8 cellular contexts compared by ENCODE assay signal in the genomic region with DNA sequence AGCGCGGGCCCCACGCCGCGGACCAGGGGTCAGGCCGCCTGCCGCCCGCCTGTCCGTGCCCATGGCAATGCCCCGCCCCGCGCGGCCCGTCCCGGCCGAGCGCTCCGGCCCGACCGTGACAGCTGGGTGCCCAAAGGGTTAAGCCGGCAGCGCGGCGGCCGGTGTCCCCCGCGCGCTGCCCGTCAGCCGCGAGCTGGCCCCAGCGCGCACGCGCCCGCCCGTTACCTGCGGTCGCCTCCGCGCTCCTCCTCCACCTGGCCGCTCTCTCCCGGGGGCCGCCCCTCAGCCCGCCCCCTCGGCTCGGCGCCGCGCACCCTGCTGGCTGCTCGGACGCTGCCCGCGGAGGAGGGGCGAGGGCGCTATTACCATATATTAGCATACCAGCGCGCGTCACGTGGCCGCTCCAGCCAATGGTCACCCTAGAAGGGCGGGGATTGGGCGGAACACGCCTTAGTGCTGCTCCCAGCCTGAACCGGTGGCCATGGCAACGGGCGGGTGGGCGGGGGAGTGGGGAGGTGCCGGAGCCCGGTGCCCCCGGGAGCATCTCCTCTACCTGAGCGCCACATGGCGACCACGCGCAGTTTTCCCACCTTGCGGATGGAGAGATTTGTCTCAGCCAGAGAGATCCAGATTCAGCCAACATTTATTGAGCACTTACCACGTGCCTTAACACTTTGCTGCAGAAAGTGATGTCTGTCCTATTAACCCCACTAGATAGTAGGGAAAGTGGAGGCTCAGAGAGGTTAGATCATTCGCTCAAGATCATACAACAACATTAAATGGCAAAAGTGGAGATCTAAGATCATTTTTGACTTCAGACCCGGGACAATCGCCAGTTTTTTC. TPM values are rescaled to one million over a fixed set of nuclear protein-coding genes. Genes with fewer than 3 reads are reported as not detected.
DNase-seq lines count a peak whose midpoint lies in the region; ATAC-seq and TF ChIP-seq lines count a peak whose summit lies in the region.

A gene with protein sequence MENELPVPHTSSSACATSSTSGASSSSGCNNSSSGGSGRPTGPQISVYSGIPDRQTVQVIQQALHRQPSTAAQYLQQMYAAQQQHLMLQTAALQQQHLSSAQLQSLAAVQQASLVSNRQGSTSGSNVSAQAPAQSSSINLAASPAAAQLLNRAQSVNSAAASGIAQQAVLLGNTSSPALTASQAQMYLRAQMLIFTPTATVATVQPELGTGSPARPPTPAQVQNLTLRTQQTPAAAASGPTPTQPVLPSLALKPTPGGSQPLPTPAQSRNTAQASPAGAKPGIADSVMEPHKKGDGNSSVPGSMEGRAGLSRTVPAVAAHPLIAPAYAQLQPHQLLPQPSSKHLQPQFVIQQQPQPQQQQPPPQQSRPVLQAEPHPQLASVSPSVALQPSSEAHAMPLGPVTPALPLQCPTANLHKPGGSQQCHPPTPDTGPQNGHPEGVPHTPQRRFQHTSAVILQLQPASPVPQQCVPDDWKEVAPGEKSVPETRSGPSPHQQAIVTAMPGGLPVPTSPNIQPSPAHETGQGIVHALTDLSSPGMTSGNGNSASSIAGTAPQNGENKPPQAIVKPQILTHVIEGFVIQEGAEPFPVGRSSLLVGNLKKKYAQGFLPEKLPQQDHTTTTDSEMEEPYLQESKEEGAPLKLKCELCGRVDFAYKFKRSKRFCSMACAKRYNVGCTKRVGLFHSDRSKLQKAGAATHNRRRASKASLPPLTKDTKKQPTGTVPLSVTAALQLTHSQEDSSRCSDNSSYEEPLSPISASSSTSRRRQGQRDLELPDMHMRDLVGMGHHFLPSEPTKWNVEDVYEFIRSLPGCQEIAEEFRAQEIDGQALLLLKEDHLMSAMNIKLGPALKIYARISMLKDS (minus strand): TSS at position 345 of the 843 bp plus-strand sequence. CDS start 55,556 bp downstream, outside the sequence.

- H3K27me3 ChIP-seq in GM23248 (replicated peaks; ENCODE audit: insufficient read depth) = no peaks in the 10 kb centered on the region
- no peaks in the 10 kb centered on the region for H3K27me3 ChIP-seq in RWPE2 (ENCODE audit: insufficient read depth, poor library complexity, severe bottlenecking)

- H3K4me1 ChIP-seq in GM23248 (ENCODE audit: insufficient read depth) (peaks cover 47% of the 10 kb centered on the region), RWPE2 (ENCODE audit: insufficient read depth, poor library complexity, severe bottlenecking) (peaks cover 50% of the 10 kb centered on the region)

- H3K27ac ChIP-seq in GM23248 (no peak within 1 kb of the TSS), RWPE2 (ENCODE audit: poor library complexity, severe bottlenecking) (peak within 1 kb of the TSS; percentile 93)

- H2AFZ ChIP-seq in GM23248 = peak within 1 kb of the TSS; percentile 76

- peaks cover 29% of the 10 kb centered on the region for H3K27me3 Mint-ChIP-seq in activated T-helper 2 cell treated with anti-CD3 and anti-CD28 coated beads, Interferon-gamma antibody, Interleukin-2, Interleukin-4, amounts not matched to agents 10 μg/mL and 5 μg/mL and 100 μg/mL, durations not matched to agents 14 hours and 24 hours and 36 hours (ENCODE audit: low read depth)
- peaks cover 4 to 12% (median 9%) of the 10 kb centered on the region in 3 donors for H3K27me3 Mint-ChIP-seq in naive B cell

- H3K4me3 Mint-ChIP-seq in activated T-helper 2 cell treated with anti-CD3 and anti-CD28 coated beads, Interferon-gamma antibody, Interleukin-2, Interleukin-4, amounts not matched to agents 10 μg/mL and 5 μg/mL and 100 μg/mL, durations not matched to agents 14 hours and 24 hours and 36 hours (ENCODE audit: low read depth) = peak within 1 kb of the TSS; percentile 54
- H3K4me3 Mint-ChIP-seq in naive B cell = peak within 1 kb of the TSS; percentile 42 to 88 (median 76)

- no peaks in the 10 kb centered on the region for H3K9me2 ChIP-seq in GM23248 (ENCODE audit: insufficient read depth)

- ATAC-seq in RWPE2 (ENCODE audit: low read depth) (peak; percentile 82), naive B cell (ENCODE audit: low read depth in 2 of 2) (peak; percentile 96 to 97)

- in situ Hi-C loops in GM23248 (cut with MboI) = no loop called here

- H3K36me3 Mint-ChIP-seq in activated T-helper 2 cell treated with anti-CD3 and anti-CD28 coated beads, Interferon-gamma antibody, Interleukin-2, Interleukin-4, amounts not matched to agents 10 μg/mL and 5 μg/mL and 100 μg/mL, durations not matched to agents 14 hours and 24 hours and 36 hours (ENCODE audit: low read depth) = no peaks in the 10 kb centered on the region
- no peaks in the 10 kb centered on the region for H3K36me3 Mint-ChIP-seq in naive B cell

- H3K36me3 ChIP-seq in GM23248 (ENCODE audit: low read depth) (no peaks in the 10 kb centered on the region), RWPE2 (ENCODE audit: low read depth) (no peaks in the 10 kb centered on the region; the same call in 1 of the 2 replicates)

- WGBS in GM23248 (ENCODE audit: low coverage in 1 of 2, low lambda C conversion rate in 2 of 2, missing lambda C conversion rate in 2 of 2), 2 experiments = 3 to 4% methylated on average over 45 to 49 of the region's 80 CpGs

- H3K4me3 ChIP-seq in GM23248 = peak within 1 kb of the TSS; percentile 84
- H3K4me3 ChIP-seq in LNCaP clone FGC (ENCODE audit: low read depth, low read length) = peak within 1 kb of the TSS; percentile 68
- peak within 1 kb of the TSS; percentile 90 for H3K4me3 ChIP-seq in RWPE2 (ENCODE audit: severe bottlenecking)
- H3K4me3 ChIP-seq in fibroblast of mammary gland (ENCODE audit: control insufficient read depth, low read depth, low read length) = peak within 1 kb of the TSS; percentile 84

- peak; percentile 39; the same call in 1 of the 2 replicates for TF ChIP-seq CTCF in LNCaP clone FGC (IDR thresholded peaks at IDR 0.05; ENCODE audit: control insufficient read depth, extremely low read depth, insufficient read depth)
- peak; percentile 39 for TF ChIP-seq CTCF in RWPE2 (IDR thresholded peaks at IDR 0.05; ENCODE audit: poor library complexity, severe bottlenecking)
- no peak for TF ChIP-seq CTCF in fibroblast of mammary gland (conservative IDR thresholded peaks at IDR 0.05; ENCODE audit: control insufficient read depth, insufficient read depth, low read depth, low read length)

- H4K20me1 ChIP-seq in GM23248 (ENCODE audit: insufficient read depth) = no peaks in the 10 kb centered on the region

- peaks cover 3% of the 10 kb centered on the region for H3K4me1 Mint-ChIP-seq in activated T-helper 2 cell treated with anti-CD3 and anti-CD28 coated beads, Interferon-gamma antibody, Interleukin-2, Interleukin-4, amounts not matched to agents 10 μg/mL and 5 μg/mL and 100 μg/mL, durations not matched to agents 14 hours and 24 hours and 36 hours (ENCODE audit: low read depth)
- H3K4me1 Mint-ChIP-seq in naive B cell = peaks cover 0 to 3% (median 2%) of the 10 kb centered on the region in 3 donors

- H3K79me2 ChIP-seq in GM23248 (ENCODE audit: insufficient read depth) = peaks cover 42% of the 10 kb centered on the region

- H3F3A ChIP-seq in GM23248 (ENCODE audit: insufficient read depth) = peaks cover 34% of the 10 kb centered on the region

- H3K9me3 ChIP-seq in GM23248 (ENCODE audit: low read depth) (no peaks in the 10 kb centered on the region), RWPE2 (ENCODE audit: severe bottlenecking) (no peaks in the 10 kb centered on the region)

- intact Hi-C loops in activated T-helper 2 cell treated with anti-CD3 and anti-CD28 coated beads, Interferon-gamma antibody, Interleukin-2, Interleukin-4, amounts not matched to agents 10 μg/mL and 5 μg/mL and 100 μg/mL, durations not matched to agents 14 hours and 24 hours and 36 hours (cut with micrococcal nuclease) = no loop called here

- DNase-seq in DMS153 treated with DMSO at 0.1 percent for 48 hours (lab: John Stamatoyannopoulos, UW; ENCODE audit: unreplicated experiment) (peak; percentile 98), GM23248 (peak; percentile 99), LNCaP clone FGC (ENCODE audit: low read depth) (peak; percentile 94), RWPE2 (ENCODE audit: low spot score) (peak; percentile 99), fibroblast of mammary gland (ENCODE audit: low read depth) (peak; percentile 93), naive B cell (peak; percentile 91)
- DNase-seq in activated T-helper 2 cell treated with anti-CD3 and anti-CD28 coated beads, Interferon-gamma antibody, Interleukin-2, Interleukin-4, amounts not matched to agents 10 μg/mL and 5 μg/mL and 100 μg/mL, durations not matched to agents 14 hours and 24 hours and 36 hours (ENCODE audit: low spot score) = peak; percentile 81
- DNase-seq in stimulated activated CD8-positive, alpha-beta memory T cell treated with anti-CD3 and anti-CD28 coated beads, Interleukin-7, amount 100 ng/mL, for 48 hours (ENCODE audit: extremely low read depth in 1 of 2, low read depth in 1 of 2) = peak; percentile 79 to 92

- no peaks in the 10 kb centered on the region for H3K9me3 Mint-ChIP-seq in activated T-helper 2 cell treated with anti-CD3 and anti-CD28 coated beads, Interferon-gamma antibody, Interleukin-2, Interleukin-4, amounts not matched to agents 10 μg/mL and 5 μg/mL and 100 μg/mL, durations not matched to agents 14 hours and 24 hours and 36 hours
- no peaks in the 10 kb centered on the region for H3K9me3 Mint-ChIP-seq in naive B cell

- H3K9ac ChIP-seq in GM23248 = peak within 1 kb of the TSS; percentile 81

- no peak within 1 kb of the TSS for H3K27ac Mint-ChIP-seq in activated T-helper 2 cell treated with anti-CD3 and anti-CD28 coated beads, Interferon-gamma antibody, Interleukin-2, Interleukin-4, amounts not matched to agents 10 μg/mL and 5 μg/mL and 100 μg/mL, durations not matched to agents 14 hours and 24 hours and 36 hours
- peak within 1 kb of the TSS in 2 of 6 donors; percentile 26 to 67 for H3K27ac Mint-ChIP-seq in naive B cell

- H3K4me2 ChIP-seq in GM23248 (ENCODE audit: unreplicated experiment) = peak within 1 kb of the TSS; percentile 77

RNA-seq across cellular contexts. Expression of the gene that starts here (rescaled TPM):
- total RNA-seq in GM23248 (2014; rRNA removed; shearing (Covaris generic)) = 74.7 and 82.2 TPM in 2 replicates
- polyA plus RNA-seq in GM23248 (2016; fragmentation: Nextera tagmentation; extraction: Ambion mirVana) (15.1 and 15.4 TPM in 2 replicates), naive B cell (ENCODE audit: low read depth in 6 of 6) (10 to 100 TPM; 13.0 to 30.6 (median 20.3) TPM)
- total RNA-seq in activated T-helper 2 cell treated with anti-CD3 and anti-CD28 coated beads, Interferon-gamma antibody, Interleukin-2, Interleukin-4, amounts not matched to agents 10 μg/mL and 5 μg/mL and 100 μg/mL, durations not matched to agents 14 hours and 24 hours and 36 hours = 33.1 and 33.3 TPM in 2 replicates
